ENCODE assay signal across 8 cellular contexts in the genomic region with DNA sequence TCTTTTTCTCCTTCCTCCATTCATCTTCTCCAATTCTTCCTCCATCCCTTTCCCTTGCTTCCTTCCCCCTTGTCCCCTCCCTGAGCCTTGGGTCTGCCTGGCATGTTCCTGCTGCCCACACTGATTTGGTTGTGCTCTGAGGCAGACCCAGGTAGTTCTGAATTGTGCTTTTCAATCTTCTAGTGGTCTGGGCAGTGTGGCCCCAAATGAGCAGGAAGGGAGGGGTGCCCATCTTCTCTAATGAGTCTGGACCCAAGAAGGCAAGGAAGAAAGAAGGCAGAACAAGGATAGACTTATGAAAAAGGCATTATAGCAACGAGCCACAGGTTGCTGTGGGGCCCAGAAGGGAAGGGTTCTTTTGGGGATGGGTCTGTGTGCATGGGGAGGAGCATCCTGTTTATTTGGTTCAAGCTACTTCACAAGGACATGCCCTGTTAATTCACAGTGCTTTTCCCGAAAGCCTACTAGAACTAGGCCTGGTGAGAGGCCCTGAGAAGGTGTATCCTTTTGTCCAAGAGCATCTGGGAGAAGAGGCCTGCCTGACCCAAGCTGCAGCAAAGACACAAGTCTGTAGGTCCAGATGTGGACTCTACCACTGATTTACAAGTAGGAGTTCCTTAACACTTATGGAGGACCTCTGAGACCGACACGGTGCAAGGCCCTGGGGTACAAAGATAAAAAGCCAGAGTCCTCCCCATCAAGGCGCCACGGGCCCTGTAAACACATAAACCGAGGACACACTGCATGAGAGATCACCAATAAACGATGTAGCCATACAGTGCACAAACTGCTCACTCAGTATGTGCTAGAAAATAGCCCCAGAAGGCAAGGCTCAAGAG. TPM values are rescaled to one million over a fixed set of nuclear protein-coding genes. Genes with fewer than 3 reads are reported as not detected.
A peak's percentile ranks its signal among the peaks of the same experiment; 100 is the strongest.
DNase-seq lines count a peak whose midpoint lies in the region; ATAC-seq and TF ChIP-seq lines count a peak whose summit lies in the region.

No MANE protein-coding gene starts in this region.

- H3K9me2 ChIP-seq in OCI-LY1 (ENCODE audit: low read depth, low read length) = no peaks in the 10 kb centered on the region

- H3K27me3 Mint-ChIP-seq in CD4-positive, alpha-beta T cell = no peaks in the 10 kb centered on the region

- no peaks in the 10 kb centered on the region for H3K9me3 ChIP-seq in CD4-positive, alpha-beta T cell (ENCODE audit: control insufficient read depth, low read length)
- H3K9me3 ChIP-seq in OCI-LY1 (ENCODE audit: low read length) (no peaks in the 10 kb centered on the region), endocrine pancreas (ENCODE audit: control insufficient read depth, low read length) (no peaks in the 10 kb centered on the region), neuron (ENCODE audit: low read length) (no peaks in the 10 kb centered on the region)

- no peak for ATAC-seq in CD4-positive, alpha-beta T cell (ENCODE audit: poor library complexity)
- ATAC-seq in GM19035 (IDR thresholded peaks at IDR 0.05; ENCODE audit: unreplicated experiment) = no peak

- peaks cover 47% of the 10 kb centered on the region for H3K4me1 Mint-ChIP-seq in CD4-positive, alpha-beta T cell (ENCODE audit: low read depth)

- peak overlapping the region; percentile 94 for H3K27ac Mint-ChIP-seq in CD4-positive, alpha-beta T cell

- H3K27me3 ChIP-seq in CD4-positive, alpha-beta T cell (ENCODE audit: control insufficient read depth, insufficient read depth, low read length) = no peaks in the 10 kb centered on the region
- H3K27me3 ChIP-seq in OCI-LY1 (ENCODE audit: insufficient read depth, low read length) = no peaks in the 10 kb centered on the region
- no peaks in the 10 kb centered on the region for H3K27me3 ChIP-seq in endocrine pancreas (ENCODE audit: control insufficient read depth, insufficient read depth, low read length)
- H3K27me3 ChIP-seq in neuron (ENCODE audit: insufficient read depth, low read length) = no peaks in the 10 kb centered on the region

- H3K79me2 ChIP-seq in OCI-LY1 (ENCODE audit: insufficient read depth, low read length) = peaks cover 16% of the 10 kb centered on the region

- no peak for DNase-seq in CD4-positive, alpha-beta T cell
- DNase-seq in germinal center (ENCODE audit: low spot score) (no peak), occipital lobe (lab: John Stamatoyannopoulos, UW) (no peak), C1 segment of cervical spinal cord (lab: John Stamatoyannopoulos, UW) (no peak)

- peaks cover 8% of the 10 kb centered on the region for H3K36me3 Mint-ChIP-seq in CD4-positive, alpha-beta T cell (ENCODE audit: low read depth)

- peak overlapping the region; percentile 90 for H3K4me3 Mint-ChIP-seq in CD4-positive, alpha-beta T cell

- no peaks in the 10 kb centered on the region for H3K9me3 Mint-ChIP-seq in CD4-positive, alpha-beta T cell

- POLR2A ChIA-PET in CD4-positive, alpha-beta T cell (lab: Charles Lee) = interaction anchor here (0.7 to 5.5 kb wide), 12 partner anchors 9 to 156 kb away, joined by 3 to 70 read pairs (median 4); a partner anchor contains a TSS

- H3K4me3 ChIP-seq in OCI-LY1 (ENCODE audit: low read depth, low read length, poor library complexity, severe bottlenecking) = peak overlapping the region; percentile 78
- H3K4me3 ChIP-seq in endocrine pancreas (ENCODE audit: control insufficient read depth, insufficient read depth, low read length) = peak overlapping the region; percentile 54
- H3K4me3 ChIP-seq in neuron (ENCODE audit: low read length) = peak overlapping the region; percentile 90

- intact Hi-C loops in CD4-positive, alpha-beta T cell (cut with DNase I, micrococcal nuclease) = loop anchor here (5.0 to 10.0 kb wide), 4 partner anchors 37 to 1035 kb away; a partner anchor contains a TSS

- H3K27ac ChIP-seq in CD4-positive, alpha-beta T cell (ENCODE audit: low read depth, low read length) = peak overlapping the region; percentile 68
- peak overlapping the region; percentile 89 for H3K27ac ChIP-seq in OCI-LY1 (ENCODE audit: low read depth, low read length, poor library complexity, severe bottlenecking)

- H3K36me3 ChIP-seq in OCI-LY1 (ENCODE audit: insufficient read depth, low read length) = peaks cover 13% of the 10 kb centered on the region; the same call in 1 of the 2 replicates
- no peaks in the 10 kb centered on the region for H3K36me3 ChIP-seq in endocrine pancreas (ENCODE audit: control insufficient read depth, insufficient read depth, low read length)
- no peaks in the 10 kb centered on the region for H3K36me3 ChIP-seq in neuron (ENCODE audit: insufficient read depth, low read length)

- peaks cover 20% of the 10 kb centered on the region for H3F3A ChIP-seq in OCI-LY1 (ENCODE audit: insufficient read depth, low read length)

- H3K9ac ChIP-seq in OCI-LY1 (ENCODE audit: low read length) (peak overlapping the region; percentile 72), endocrine pancreas (ENCODE audit: control insufficient read depth, insufficient read depth, low read length) (peak overlapping the region; percentile 78)

- peak overlapping the region; percentile 87 for H3K4me2 ChIP-seq in OCI-LY1 (ENCODE audit: low read length)

- H2AFZ ChIP-seq in OCI-LY1 (ENCODE audit: low read length) (peak overlapping the region; percentile 1; the same call in 1 of the 2 replicates), neuron (ENCODE audit: low read depth, low read length) (peak overlapping the region; percentile 89)

- TF ChIP-seq CTCF in CD4-positive, alpha-beta T cell (IDR thresholded peaks at IDR 0.05) = no peak
- no peak for TF ChIP-seq CTCF in OCI-LY1 (IDR thresholded peaks at IDR 0.05; ENCODE audit: low read length)

- CTCF ChIA-PET in CD4-positive, alpha-beta T cell (lab: Charles Lee) = interaction anchor here (0.7 kb wide), 1 partner anchor 117 kb away, joined by 3 read pairs; no protein-coding TSS in a partner anchor

- H3K4me1 ChIP-seq in OCI-LY1 (ENCODE audit: insufficient read depth, low read length, severe bottlenecking) (peaks cover 40% of the 10 kb centered on the region), endocrine pancreas (ENCODE audit: control insufficient read depth, insufficient read depth, low read length) (peaks cover 7% of the 10 kb centered on the region), neuron (ENCODE audit: insufficient read depth, low read length) (peaks cover 49% of the 10 kb centered on the region)

- no peaks in the 10 kb centered on the region for H4K20me1 ChIP-seq in OCI-LY1 (ENCODE audit: insufficient read depth, low read length)

RNA-seq across cellular contexts. Expression of a gene that starts 1.2 kb away (rescaled TPM):
- 10 to 100 TPM; 93.7 to 95.1 TPM for total RNA-seq in CD4-positive, alpha-beta T cell
- total RNA-seq in occipital lobe = 6.1 TPM

RNA-seq across cellular contexts. Expression of a gene that starts 35.6 kb away (rescaled TPM):
- total RNA-seq in CD4-positive, alpha-beta T cell = not detected
- total RNA-seq in occipital lobe = 6.9 TPM

Comparison
In these comparisons a context has a peak if more than half of its experiments do, and no peak if none do; other contexts are left out.
1. RNA of a gene that starts 1.2 kb away (total RNA-seq): 93.7 to 95.1 TPM in CD4-positive, alpha-beta T cell; 6.1 TPM in occipital lobe (single experiment); every median in the first group is over 10 times any median in the second.
2. Peak in every context shown above with its lines, with median percentiles within 50 percentile points of each other: H3K4me3 ChIP-seq.